Comparison of ENCODE assay signal across 8 cellular contexts in genomic region chr12:3803865-3804472, GRCh38. TPM values are rescaled to one million over a fixed set of nuclear protein-coding genes. Genes with fewer than 3 reads are reported as not detected.
DNase-seq lines count a peak whose midpoint lies in the region; ATAC-seq and TF ChIP-seq lines count a peak whose summit lies in the region.

No MANE protein-coding gene starts in this region.

- no peaks in the 10 kb centered on the region for H3K79me2 ChIP-seq in OCI-LY3 (ENCODE audit: low read length)

- H3K4me1 ChIP-seq in OCI-LY3 (ENCODE audit: low read length) (peaks cover 32% of the 10 kb centered on the region), esophagus muscularis mucosa (no peaks in the 10 kb centered on the region)

- TF ChIP-seq CTCF in OCI-LY3 (IDR thresholded peaks at IDR 0.05; ENCODE audit: low read depth, low read length) (peak; percentile 96), esophagus muscularis mucosa (IDR thresholded peaks at IDR 0.05) (peak; percentile 72 to 84 (median 79))

- POLR2A ChIA-PET in naive thymus-derived CD8-positive, alpha-beta T cell (lab: Charles Lee): interaction anchor here (0.6 to 0.7 kb wide), 2 partner anchors 506 to 522 kb away, joined by 3 to 5 read pairs; no protein-coding TSS in a partner anchor

- intact Hi-C loops in esophagus muscularis mucosa (cut with DNase I): loop anchor here (2.0 kb wide), 1 partner anchor 503 kb away; no protein-coding TSS in a partner anchor

- H3K4me2 ChIP-seq in OCI-LY3 (ENCODE audit: low read length): no peak overlapping the region

- H3K4me3 ChIP-seq in OCI-LY3 (ENCODE audit: low read length) (no peak overlapping the region), esophagus muscularis mucosa (no peak overlapping the region)

- ATAC-seq in naive thymus-derived CD8-positive, alpha-beta T cell: peak; percentile 73 to 86
- no peak for ATAC-seq in GM21737 (IDR thresholded peaks at IDR 0.05; ENCODE audit: unreplicated experiment)

- no peaks in the 10 kb centered on the region for H3K27me3 Mint-ChIP-seq in naive thymus-derived CD8-positive, alpha-beta T cell

- no peaks in the 10 kb centered on the region for H4K20me1 ChIP-seq in OCI-LY3 (ENCODE audit: insufficient read depth, low read length)

- no peak overlapping the region for H3K4me3 Mint-ChIP-seq in naive thymus-derived CD8-positive, alpha-beta T cell

- peak overlapping the region in 1 of 10 donors; percentile 3 for H3K27ac Mint-ChIP-seq in naive thymus-derived CD8-positive, alpha-beta T cell

- H3K27me3 ChIP-seq in OCI-LY3 (ENCODE audit: low read depth, low read length): no peaks in the 10 kb centered on the region
- H3K27me3 ChIP-seq in esophagus muscularis mucosa: no peaks in the 10 kb centered on the region

- H3K4me1 Mint-ChIP-seq in naive thymus-derived CD8-positive, alpha-beta T cell: no peaks in the 10 kb centered on the region

- H2AFZ ChIP-seq in OCI-LY3 (ENCODE audit: low read depth, low read length): no peak overlapping the region

- no peak overlapping the region for H3K27ac ChIP-seq in OCI-LY3 (ENCODE audit: low read length)
- H3K27ac ChIP-seq in esophagus muscularis mucosa (replicated peaks in 1 of 4): no peak overlapping the region

- peaks cover 0 to 47% (median 4%) of the 10 kb centered on the region in 3 donors for H3K36me3 Mint-ChIP-seq in naive thymus-derived CD8-positive, alpha-beta T cell

- TF ChIP-seq EP300 in esophagus muscularis mucosa (IDR thresholded peaks at IDR 0.05): no peak

- H3K9me3 Mint-ChIP-seq in naive thymus-derived CD8-positive, alpha-beta T cell: no peaks in the 10 kb centered on the region

- no peak for TF ChIP-seq POLR2A in esophagus muscularis mucosa (IDR thresholded peaks at IDR 0.05; ENCODE audit: low read depth)

- no peaks in the 10 kb centered on the region for H3K36me3 ChIP-seq in OCI-LY3 (replicated peaks; ENCODE audit: low read depth, low read length)
- H3K36me3 ChIP-seq in esophagus muscularis mucosa: peaks cover 0 to 25% (median 12%) of the 10 kb centered on the region in 4 donors

- 46% methylated on average over 14 of the region's 14 CpGs for WGBS in esophagus muscularis mucosa

- DNase-seq in DMS53 treated with DMSO at 0.1 percent for 48 hours (lab: John Stamatoyannopoulos, UW; ENCODE audit: unreplicated experiment): peak; percentile 100
- peak; percentile 36 for DNase-seq in HuH-7 (ENCODE audit: low spot score)
- peak; percentile 74 for DNase-seq in activated CD8-positive, alpha-beta memory T cell treated with anti-CD3 and anti-CD28 coated beads, Interleukin-2, amount 50 U/mL, for 4 hours
- no peak for DNase-seq in esophagus muscularis mucosa (ENCODE audit: extremely low spot score)
- peak; percentile 42 to 81 (median 60) for DNase-seq in naive thymus-derived CD8-positive, alpha-beta T cell
- peak; percentile 13 to 55 for DNase-seq in stimulated activated CD8-positive, alpha-beta memory T cell treated with anti-CD3 and anti-CD28 coated beads, Interleukin-7, amount 100 ng/mL, for 48 hours (ENCODE audit: extremely low read depth in 1 of 2, low read depth in 1 of 2)

- no peaks in the 10 kb centered on the region for H3K9me3 ChIP-seq in OCI-LY3 (ENCODE audit: insufficient read depth, low read length)
- no peaks in the 10 kb centered on the region for H3K9me3 ChIP-seq in esophagus muscularis mucosa

- no peak overlapping the region for H3K9ac ChIP-seq in OCI-LY3 (ENCODE audit: low read length)

RNA-seq across cellular contexts. Expression of gene CRACR2A, which starts 51.1 kb away (rescaled TPM):
- total RNA-seq in esophagus muscularis mucosa: 1 to 10 TPM; 1.1 to 3.3 (median 2.8) TPM
- total RNA-seq in naive thymus-derived CD8-positive, alpha-beta T cell: 10 to 100 TPM; 25.3 to 26.3 TPM
- 10 to 100 TPM in 2 of 3 donors, 1 to 10 TPM in 1; 7.7 to 17.2 (median 16.3) TPM for polyA plus RNA-seq in naive thymus-derived CD8-positive, alpha-beta T cell

Comparison
In these comparisons a context has a peak if more than half of its experiments do, and no peak if none do; other contexts are left out.
1. RNA of gene CRACR2A, which starts 51.1 kb away (total RNA-seq): 25.3 to 26.3 TPM in naive thymus-derived CD8-positive, alpha-beta T cell; 1.1 to 3.3 TPM in esophagus muscularis mucosa; every median in the first group is over 4 times any median in the second.